Comparison of ENCODE assay signal across 20 cellular contexts in the genomic region with DNA sequence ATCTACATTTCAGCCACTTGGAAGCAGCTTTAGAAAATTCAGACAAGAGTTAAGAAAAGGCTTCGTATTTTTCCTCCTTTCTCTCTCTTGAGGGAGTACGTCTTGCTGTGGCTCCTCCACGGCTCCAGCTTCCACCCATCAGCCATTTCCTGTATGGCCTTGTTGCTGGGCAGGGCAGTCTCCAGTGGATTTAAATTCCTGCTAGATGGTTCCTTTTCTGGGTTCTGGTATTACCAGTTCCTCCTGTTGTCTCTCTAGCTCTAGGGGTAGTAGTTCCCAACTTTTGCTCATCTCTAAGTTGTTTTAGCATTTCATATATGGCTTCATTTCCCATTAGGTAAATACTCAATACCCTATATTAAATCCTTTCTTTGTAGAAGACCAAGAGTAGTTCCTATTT.
DNase-seq lines count a peak whose midpoint lies in the region; ATAC-seq and TF ChIP-seq lines count a peak whose summit lies in the region.
"Had no signal": no experiment of that assay in that cellular context is flagged by ENCODE, and none has a peak within 500 bp of the region (broad histone marks: within the 10 kb centered on the region; RNA-seq: fewer than 3 reads in every experiment).

No MANE protein-coding gene starts in this region.

- no peaks in the 10 kb centered on the region for H3K9me3 ChIP-seq in osteoblast (ENCODE audit: low read depth, low read length)
- H3K9me3 ChIP-seq in ovary: no peaks in the 10 kb centered on the region
- H3K9me3 ChIP-seq: A549 had no signal

- peak overlapping the region; percentile 81; the same call in 1 of the 2 replicates for H2AFZ ChIP-seq in GM23338
- no peak overlapping the region for H2AFZ ChIP-seq in osteoblast (ENCODE audit: low read length)

- no peaks in the 10 kb centered on the region for H3F3A ChIP-seq in GM23338 (replicated peaks; ENCODE audit: low read depth)

- H3K4me3 Mint-ChIP-seq in GM23338 (no peak overlapping the region), neural crest cell (no peak overlapping the region)
- H3K4me3 Mint-ChIP-seq: CD4-positive, alpha-beta memory T cell had no signal

- H3K27me3 Mint-ChIP-seq in GM23338 (ENCODE audit: insufficient read depth, low read depth, poor library complexity) (peaks cover 2% of the 10 kb centered on the region), neural crest cell (ENCODE audit: low read depth) (no peaks in the 10 kb centered on the region)
- H3K27me3 Mint-ChIP-seq: CD4-positive, alpha-beta memory T cell had no signal

- no peaks in the 10 kb centered on the region for H3K9me3 Mint-ChIP-seq in GM23338
- peaks cover 4% of the 10 kb centered on the region for H3K9me3 Mint-ChIP-seq in neural crest cell

- H3K27ac Mint-ChIP-seq in GM23338 (no peak overlapping the region), neural crest cell (ENCODE audit: unreplicated experiment) (peak overlapping the region; percentile 13)
- H3K27ac Mint-ChIP-seq: CD4-positive, alpha-beta memory T cell had no signal

- ATAC-seq in GM23338 (no peak), GM18502 (IDR thresholded peaks at IDR 0.05; ENCODE audit: poor library complexity, unreplicated experiment) (no peak), GM21423 (IDR thresholded peaks at IDR 0.05; ENCODE audit: unreplicated experiment) (no peak)
- ATAC-seq: A549 had no signal

- H3K4me3 ChIP-seq in GM23338 (no peak overlapping the region), epithelial cell of esophagus (ENCODE audit: low read length) (no peak overlapping the region), osteoblast (ENCODE audit: insufficient read depth, low read length) (no peak overlapping the region), ovary (no peak overlapping the region)
- H3K4me3 ChIP-seq: A549 had no signal

- no peak for TF ChIP-seq POLR2A in ovary (IDR thresholded peaks at IDR 0.05)

- H3K27me3 ChIP-seq in GM23338 (ENCODE audit: insufficient read depth) (no peaks in the 10 kb centered on the region), osteoblast (ENCODE audit: insufficient read depth, low read length) (no peaks in the 10 kb centered on the region), ovary (no peaks in the 10 kb centered on the region)

- intact Hi-C loops in ovary (cut with DNase I): no loop called here

- no peaks in the 10 kb centered on the region for H3K36me3 ChIP-seq in GM23338 (ENCODE audit: insufficient read depth)
- H3K36me3 ChIP-seq in osteoblast (ENCODE audit: insufficient read depth, low read length): no peaks in the 10 kb centered on the region
- no peaks in the 10 kb centered on the region for H3K36me3 ChIP-seq in ovary

- H3K79me2 ChIP-seq in GM23338 (replicated peaks; ENCODE audit: insufficient read depth) (no peaks in the 10 kb centered on the region), osteoblast (ENCODE audit: insufficient read depth, low read length) (no peaks in the 10 kb centered on the region)

- H3K4me1 ChIP-seq in GM23338 (ENCODE audit: insufficient read depth): no peaks in the 10 kb centered on the region
- H3K4me1 ChIP-seq in osteoblast (ENCODE audit: insufficient read depth, low read length): no peaks in the 10 kb centered on the region
- no peaks in the 10 kb centered on the region for H3K4me1 ChIP-seq in ovary (ENCODE audit: insufficient read depth)
- H3K4me1 ChIP-seq: A549 had no signal

- H3K4me2 ChIP-seq in GM23338 (no peak overlapping the region), osteoblast (ENCODE audit: insufficient read depth, low read length) (no peak overlapping the region)
- H3K4me2 ChIP-seq: A549 had no signal

- 83 to 90% (median 87%) methylated on average over 3 of the region's 3 CpGs for WGBS in ovary, 3 donors

- H4K20me1 ChIP-seq in GM23338 (replicated peaks; ENCODE audit: insufficient read depth): no peaks in the 10 kb centered on the region
- no peaks in the 10 kb centered on the region for H4K20me1 ChIP-seq in osteoblast (ENCODE audit: insufficient read depth, low read length)

- TF ChIP-seq EP300 in ovary (IDR thresholded peaks at IDR 0.05): no peak

- TF ChIP-seq CTCF in GM23338 (conservative IDR thresholded peaks at IDR 0.05; ENCODE audit: low read depth in 2 of 2) (no peak), epithelial cell of esophagus (IDR thresholded peaks at IDR 0.05; ENCODE audit: insufficient read depth, low read depth, low read length, missing control alignments) (no peak), neural crest cell (conservative IDR thresholded peaks at IDR 0.05) (no peak), osteoblast (IDR thresholded peaks at IDR 0.05; ENCODE audit: extremely low read depth, low read depth, low read length) (no peak), ovary (IDR thresholded peaks at IDR 0.05) (no peak)

- peaks cover 9% of the 10 kb centered on the region; the same call in 1 of the 2 replicates for H3K9me2 ChIP-seq in GM23338 (ENCODE audit: insufficient read depth)

- no peak overlapping the region for H3K27ac ChIP-seq in GM23338 (ENCODE audit: low read depth)
- no peak overlapping the region for H3K27ac ChIP-seq in osteoblast (ENCODE audit: low read depth, low read length)
- H3K27ac ChIP-seq in ovary: no peak overlapping the region
- H3K27ac ChIP-seq: A549 had no signal

- H3K36me3 Mint-ChIP-seq in GM23338 (ENCODE audit: low read depth) (no peaks in the 10 kb centered on the region), neural crest cell (ENCODE audit: low read depth) (no peaks in the 10 kb centered on the region)
- H3K36me3 Mint-ChIP-seq: CD4-positive, alpha-beta memory T cell had no signal

- H3K4me1 Mint-ChIP-seq in GM23338 (no peaks in the 10 kb centered on the region), neural crest cell (no peaks in the 10 kb centered on the region)
- H3K4me1 Mint-ChIP-seq: CD4-positive, alpha-beta memory T cell had no signal

- DNase-seq in GM23338 (ENCODE audit: low spot score): no peak
- DNase-seq in epithelial cell of esophagus (ENCODE audit: low read depth): peak; percentile 53
- no peak for DNase-seq in neural crest cell (ENCODE audit: low read depth, low spot score)
- peak; percentile 21 for DNase-seq in osteoblast (ENCODE audit: insufficient read length, low spot score, missing footprints)
- no peak for DNase-seq in ovary
- DNase-seq in NCI-H526 (lab: John Stamatoyannopoulos, UW): no peak
- DNase-seq: 8988T; ACHN; C1 segment of cervical spinal cord; Calu3; CD4-positive, alpha-beta memory T cell; COR-L47; DMS53; DMS79 treated with DMSO at 0.1 percent for 48 hours; GOT3; H7; HCEC 1CT had no signal

TF ChIP-seq in GM23338, 12 proteins besides CTCF, POLR2A, EP300 and RAD21 (continues in another document):
- TF ChIP-seq, protein P1, sequence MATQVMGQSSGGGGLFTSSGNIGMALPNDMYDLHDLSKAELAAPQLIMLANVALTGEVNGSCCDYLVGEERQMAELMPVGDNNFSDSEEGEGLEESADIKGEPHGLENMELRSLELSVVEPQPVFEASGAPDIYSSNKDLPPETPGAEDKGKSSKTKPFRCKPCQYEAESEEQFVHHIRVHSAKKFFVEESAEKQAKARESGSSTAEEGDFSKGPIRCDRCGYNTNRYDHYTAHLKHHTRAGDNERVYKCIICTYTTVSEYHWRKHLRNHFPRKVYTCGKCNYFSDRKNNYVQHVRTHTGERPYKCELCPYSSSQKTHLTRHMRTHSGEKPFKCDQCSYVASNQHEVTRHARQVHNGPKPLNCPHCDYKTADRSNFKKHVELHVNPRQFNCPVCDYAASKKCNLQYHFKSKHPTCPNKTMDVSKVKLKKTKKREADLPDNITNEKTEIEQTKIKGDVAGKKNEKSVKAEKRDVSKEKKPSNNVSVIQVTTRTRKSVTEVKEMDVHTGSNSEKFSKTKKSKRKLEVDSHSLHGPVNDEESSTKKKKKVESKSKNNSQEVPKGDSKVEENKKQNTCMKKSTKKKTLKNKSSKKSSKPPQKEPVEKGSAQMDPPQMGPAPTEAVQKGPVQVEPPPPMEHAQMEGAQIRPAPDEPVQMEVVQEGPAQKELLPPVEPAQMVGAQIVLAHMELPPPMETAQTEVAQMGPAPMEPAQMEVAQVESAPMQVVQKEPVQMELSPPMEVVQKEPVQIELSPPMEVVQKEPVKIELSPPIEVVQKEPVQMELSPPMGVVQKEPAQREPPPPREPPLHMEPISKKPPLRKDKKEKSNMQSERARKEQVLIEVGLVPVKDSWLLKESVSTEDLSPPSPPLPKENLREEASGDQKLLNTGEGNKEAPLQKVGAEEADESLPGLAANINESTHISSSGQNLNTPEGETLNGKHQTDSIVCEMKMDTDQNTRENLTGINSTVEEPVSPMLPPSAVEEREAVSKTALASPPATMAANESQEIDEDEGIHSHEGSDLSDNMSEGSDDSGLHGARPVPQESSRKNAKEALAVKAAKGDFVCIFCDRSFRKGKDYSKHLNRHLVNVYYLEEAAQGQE (IDR thresholded peaks at IDR 0.05; ENCODE audit: unreplicated experiment): no peak
- no peak for TF ChIP-seq JUNB (IDR thresholded peaks at IDR 0.05; ENCODE audit: unreplicated experiment)
- TF ChIP-seq ZNF114 (CRISPR knock-in tag; IDR thresholded peaks at IDR 0.05): no peak
- no peak for TF ChIP-seq EZH2 (IDR thresholded peaks at IDR 0.05; ENCODE audit: low read depth, unreplicated experiment)
- no peak for TF ChIP-seq EZH2phosphoT487 (IDR thresholded peaks at IDR 0.05; ENCODE audit: unreplicated experiment)
- TF ChIP-seq POLR2AphosphoS5 (IDR thresholded peaks at IDR 0.05; ENCODE audit: low read depth): no peak

Comparison
In these comparisons a context has a peak if more than half of its experiments do, and no peak if none do; other contexts are left out.
1. DNase-seq: peak in epithelial cell of esophagus (single experiment) and osteoblast (single experiment); none in GM23338 (single experiment), neural crest cell (single experiment), ovary (0 of 5) and NCI-H526 (0 of 2).